8 cellular contexts compared by ENCODE assay signal in genomic region chr1:183634429-183635065, GRCh38. TPM values are rescaled to one million over a fixed set of nuclear protein-coding genes. Genes with fewer than 3 reads are reported as not detected.
DNase-seq lines count a peak whose midpoint lies in the region; ATAC-seq, FAIRE-seq and TF ChIP-seq lines count a peak whose summit lies in the region.

No MANE protein-coding gene starts in this region.

- H3K9ac ChIP-seq in GM12878 (ENCODE audit: control insufficient read depth, insufficient read depth, low read length), result peak overlapping the region; percentile 98

- H3K36me3 ChIP-seq in HEK293 (ENCODE audit: control insufficient read depth in 2 of 2, insufficient read depth in 1 of 2, low read length in 2 of 2) (peaks cover 7 to 18% of the 10 kb centered on the region in 2 experiments; a peak in 2 of 3 replicates), GM12878 (ENCODE audit: control insufficient read depth in 2 of 2, insufficient read depth in 2 of 2, low read length in 1 of 2) (peaks cover 0 to 11% of the 10 kb centered on the region in 2 experiments; a peak in 3 of 4 replicates), mesodermal cell (ENCODE audit: control insufficient read depth, insufficient read depth, low read length) (peaks cover 29% of the 10 kb centered on the region)

- TSS peak; percentile 61 for BruUV-seq in GM12878 (replicated peaks; lab: Mats Ljungman, UMichigan)

- H3K27me3 ChIP-seq in GM12878 (replicated peaks in 1 of 2; ENCODE audit: control insufficient read depth in 2 of 2, insufficient read depth in 2 of 2, low read length in 1 of 2), result no peaks in the 10 kb centered on the region

- TF ChIP-seq EP300 in A549 (IDR thresholded peaks at IDR 0.05) (no peak), GM12878 (IDR thresholded peaks at IDR 0.05; ENCODE audit: borderline replicate concordance in 1 of 2, control insufficient read depth in 1 of 2, low read depth in 2 of 2, low read length in 2 of 2) (no peak)

- RAD21 ChIA-PET in GM12878 (lab: Charles Lee; ENCODE audit: unreplicated experiment), result interaction anchor here (0.6 to 5.5 kb wide), 17 partner anchors 10 to 321 kb away, joined by 3 to 56 read pairs (median 5); partner anchors contain the start of genes APOBEC4 and NCF2

- peaks cover 68% of the 10 kb centered on the region for H3K79me2 ChIP-seq in GM12878 (ENCODE audit: control insufficient read depth, insufficient read depth, low read length)

- TF ChIP-seq CTCF in A549 (IDR thresholded peaks at IDR 0.05) (no peak), HEK293 (tag by site-specific recombination; IDR thresholded peaks at IDR 0.05) (no peak), GM12878 (IDR thresholded peaks at IDR 0.05 in 2 of 3, conservative IDR thresholded peaks at IDR 0.05 in 1 of 3; ENCODE audit: control insufficient read depth in 2 of 3, extremely low read depth in 1 of 3, insufficient read depth in 1 of 3, low read depth in 3 of 3, low read length in 3 of 3) (no peak)

- H3K9me3 ChIP-seq in A549, result no peaks in the 10 kb centered on the region
- H3K9me3 ChIP-seq in HEK293 (ENCODE audit: control insufficient read depth, insufficient read depth, low read depth, low read length), result no peaks in the 10 kb centered on the region
- no peaks in the 10 kb centered on the region for H3K9me3 ChIP-seq in GM12878 (replicated peaks; ENCODE audit: control insufficient read depth, insufficient read depth, low read length)
- no peaks in the 10 kb centered on the region for H3K9me3 ChIP-seq in mesodermal cell (ENCODE audit: control insufficient read depth, low read length)

- FAIRE-seq in A549 (lab: Jason Lieb, UNC) (no peak), GM12878 (lab: Jason Lieb, UNC) (no peak)

- H3K4me2 ChIP-seq in A549 (peak overlapping the region; percentile 87), GM12878 (ENCODE audit: control insufficient read depth, insufficient read depth) (peak overlapping the region; percentile 81)

- TF ChIP-seq RAD21 in A549 (conservative IDR thresholded peaks at IDR 0.05 in 1 of 2, IDR thresholded peaks at IDR 0.05 in 1 of 2), result no peak
- TF ChIP-seq RAD21 in GM12878 (IDR thresholded peaks at IDR 0.05; ENCODE audit: insufficient read depth, low read depth, low read length), result no peak

- in situ Hi-C loops in GM12878 (cut with MboI), result no loop called here

- peak overlapping the region; percentile 96 for H3K4me3 ChIP-seq in A549
- peak overlapping the region; percentile 86 for H3K4me3 ChIP-seq in HEK293 (ENCODE audit: low read depth, low read length)
- peak overlapping the region; percentile 88 for H3K4me3 ChIP-seq in GM12878
- peak overlapping the region; percentile 79 for H3K4me3 ChIP-seq in mesodermal cell (ENCODE audit: extremely low read depth, insufficient read depth, low read length, poor library complexity, severe bottlenecking)

- CTCF ChIA-PET in A549 (lab: Yijun Ruan, JAX), result interaction anchor here (1.0 to 4.0 kb wide), 8 partner anchors 7 to 281 kb away, joined by 3 to 21 read pairs (median 4); partner anchors contain the start of gene APOBEC4
- CTCF ChIA-PET in HEK293 (lab: Yijun Ruan, JAX), result interaction anchor here (0.6 to 1.6 kb wide), 6 partner anchors 8 to 672 kb away, joined by 3 to 6 read pairs (median 4); no protein-coding TSS in a partner anchor
- CTCF ChIA-PET in GM12878 (lab: Yijun Ruan, JAX), result interaction anchor here (0.9 to 5.8 kb wide), 17 partner anchors 8 to 1005 kb away, joined by 3 to 81 read pairs (median 4); partner anchors contain the start of gene APOBEC4

- H3K27ac ChIP-seq in A549 (peak overlapping the region; percentile 98), HEK293 (ENCODE audit: extremely low read depth, low read depth, low read length) (peak overlapping the region; percentile 59), GM12878 (ENCODE audit: control insufficient read depth, insufficient read depth) (peak overlapping the region; percentile 96), mesodermal cell (ENCODE audit: low read depth, low read length, severe bottlenecking) (peak overlapping the region; percentile 54), caudate nucleus (ENCODE audit: low read depth, low read length) (no peak overlapping the region)

- H3K4me1 ChIP-seq in A549 (peaks cover 30% of the 10 kb centered on the region), HEK293 (ENCODE audit: control insufficient read depth, insufficient read depth, low read length) (peaks cover 14% of the 10 kb centered on the region; the same call in 1 of the 2 replicates), GM12878 (ENCODE audit: control insufficient read depth, insufficient read depth, low read length) (0 out of 2 replicates have a peak, but pooled peaks cover 3% of the 10 kb centered on the region), mesodermal cell (ENCODE audit: control insufficient read depth, insufficient read depth, low read length, poor library complexity, severe bottlenecking) (peaks cover 15% of the 10 kb centered on the region)

- WGBS in A549 (ENCODE audit: missing lambda C conversion rate), result under 1% methylated on average over 10 of the region's 10 CpGs
- WGBS in GM12878 (ENCODE audit: insufficient coverage, insufficient replicate concordance, low lambda C conversion rate, missing lambda C conversion rate), result under 1% methylated on average over 10 of the region's 10 CpGs
- 0% methylated on average over 4 of the region's 10 CpGs; no CpG with 5 or more reads in 1 of the 2 experiments for WGBS in mesodermal cell (ENCODE audit: insufficient coverage in 2 of 2), 2 experiments

- SMC1A ChIA-PET in GM12878 (lab: Charles Lee; ENCODE audit: uncharacterized antibody, unreplicated experiment), result interaction anchor here (0.7 to 6.6 kb wide), 19 partner anchors 9 to 417 kb away, joined by 3 to 70 read pairs (median 6); partner anchors contain the start of genes APOBEC4, NCF2 and TSEN15

- DNase-seq in A549 (ENCODE audit: low read depth in 1 of 2, low spot score in 1 of 2) (no peak), GM12878 (ENCODE audit: low read depth, low spot score) (no peak), superior temporal gyrus (ENCODE audit: extremely low spot score) (no peak), caudate nucleus (lab: John Stamatoyannopoulos, UW) (no peak), D341Med (ENCODE audit: low spot score) (no peak), NCI-H2196 (lab: John Stamatoyannopoulos, UW; ENCODE audit: unreplicated experiment) (no peak)

- no peaks in the 10 kb centered on the region for H4K20me1 ChIP-seq in GM12878 (ENCODE audit: control insufficient read depth, insufficient read depth)

- TF ChIP-seq POLR2A in A549 (IDR thresholded peaks at IDR 0.05; ENCODE audit: low read length) (no peak), GM12878 (IDR thresholded peaks at IDR 0.05; ENCODE audit: low read depth, low read length) (no peak)

- no peak for ATAC-seq in A549
- no peak for ATAC-seq in GM12878

- intact Hi-C loops in GM12878 (cut with micrococcal nuclease; ENCODE audit: unreplicated experiment), result loop anchor here (1.0 to 5.0 kb wide), 2 partner anchors 30 to 278 kb away; no protein-coding TSS in a partner anchor

- POLR2A ChIA-PET in A549 (lab: Yijun Ruan, JAX), result interaction anchor here (0.6 to 1.0 kb wide), 7 partner anchors 9 to 425 kb away, joined by 3 to 7 read pairs (median 4); no protein-coding TSS in a partner anchor
- POLR2A ChIA-PET in HEK293 (lab: Yijun Ruan, JAX), result interaction anchor here (0.6 to 1.5 kb wide), 4 partner anchors 162 to 1427 kb away, joined by 3 to 4 read pairs (median 4); partner anchors contain the start of genes SMG7 and TSEN15
- POLR2A ChIA-PET in GM12878 (lab: Charles Lee), result interaction anchor here (0.6 to 3.9 kb wide), 17 partner anchors 8 to 1242 kb away, joined by 3 to 27 read pairs (median 5); partner anchors contain the start of genes APOBEC4 and NCF2

- H2AFZ ChIP-seq in GM12878 (ENCODE audit: control insufficient read depth, low read depth, low read length), result no peak overlapping the region

RNA-seq across cellular contexts. Expression of gene ARPC5, which starts 1.0 kb away (rescaled TPM):
- polyA plus RNA-seq in A549 (2011; rRNA removed), result 147 and 189 TPM in 2 replicates
- polyA plus RNA-seq in A549 (2012; cell fraction: cytosol; rRNA removed), result 37.2 and 44.0 TPM in 2 replicates
- polyA plus RNA-seq in A549 (2012; cell fraction: nucleus; rRNA removed), result 9.9 and 21.1 TPM in 2 replicates
- 180 to 207 TPM (median 198 TPM) in 3 replicates for polyA plus RNA-seq in A549 (2017; fragmentation: RNase III; extraction: RNeasy Plus Mini Kit Qiagen cat#74134 plus additional on column Dnase treatment)
- polyA minus RNA-seq in A549 (2011; rRNA and poly(A)+ RNA removed), result 52.7 and 59.0 TPM in 2 replicates
- total RNA-seq in GM12878 (2013; cell fraction: nucleolus; rRNA removed), result 63.2 and 67.3 TPM in 2 replicates
- 306 and 348 TPM in 2 replicates for total RNA-seq in GM12878 (2014; rRNA removed)
- total RNA-seq in GM12878 (2014; rRNA removed; fragmentation: Illumina TruSeq; extraction: Trizol), result 313 and 325 TPM in 2 replicates
- total RNA-seq in GM12878 (2021), result 281 and 291 TPM in 2 replicates
- 98.1 TPM for polyA plus RNA-seq in GM12878 (2011; ENCODE audit: low read depth)
- 469 and 611 TPM in 2 replicates for polyA plus RNA-seq in GM12878 (2011; rRNA removed)
- polyA plus RNA-seq in GM12878 (2011; cell fraction: cytosol; rRNA removed), result 138 and 175 TPM in 2 replicates
- 86.4 and 101 TPM in 2 replicates for polyA plus RNA-seq in GM12878 (2011; cell fraction: nucleus; rRNA removed)
- 217 and 241 TPM in 2 replicates for polyA plus RNA-seq in GM12878 (2012)
- 296 and 313 TPM in 2 replicates for polyA plus RNA-seq in GM12878 (2014; fragmentation: Illumina TruSeq; extraction: Trizol)
- polyA plus RNA-seq in GM12878 (2014; fragmentation: Nextera tagmentation; extraction: Ambion mirVana), result 100 to 1,000 TPM; 246 to 274 TPM
- polyA plus RNA-seq in GM12878 (2014; rRNA removed), result 238 and 284 TPM in 2 replicates
- 100 to 1,000 TPM; 752 to 784 TPM for polyA plus RNA-seq in GM12878 (2016; fragmentation: Nextera tagmentation; extraction: Ambion mirVana)
- polyA minus RNA-seq in GM12878 (2011; rRNA and poly(A)+ RNA removed), result 90.1 and 117 TPM in 2 replicates
- 118 and 126 TPM in 2 replicates for polyA minus RNA-seq in GM12878 (2011; cell fraction: cytosol; rRNA and poly(A)+ RNA removed)
- polyA minus RNA-seq in GM12878 (2011; cell fraction: nucleus; rRNA and poly(A)+ RNA removed), result 47.9 and 94.0 TPM in 2 replicates
- polyA plus RNA-seq in mesodermal cell (2013, experiment 1 of 2), result 169 TPM
- polyA plus RNA-seq in mesodermal cell (2013, experiment 2 of 2), result 166 TPM

RNA-seq across cellular contexts. Expression of gene APOBEC4, which starts 18.6 kb away (rescaled TPM):
- polyA plus RNA-seq in A549 (2011; rRNA removed), result not detected in 2 replicates
- not detected in 2 replicates for polyA plus RNA-seq in A549 (2012; cell fraction: cytosol; rRNA removed)
- polyA plus RNA-seq in A549 (2012; cell fraction: nucleus; rRNA removed), result not detected in 2 replicates
- not detected in 3 replicates for polyA plus RNA-seq in A549 (2017; fragmentation: RNase III; extraction: RNeasy Plus Mini Kit Qiagen cat#74134 plus additional on column Dnase treatment)
- polyA minus RNA-seq in A549 (2011; rRNA and poly(A)+ RNA removed), result not detected in 2 replicates
- not detected in 2 replicates for total RNA-seq in GM12878 (2013; cell fraction: nucleolus; rRNA removed)
- total RNA-seq in GM12878 (2014; rRNA removed), result 0.06 TPM in 1 of 2 replicates, not detected in the other
- total RNA-seq in GM12878 (2014; rRNA removed; fragmentation: Illumina TruSeq; extraction: Trizol), result not detected in 2 replicates
- total RNA-seq in GM12878 (2021), result not detected in 2 replicates
- polyA plus RNA-seq in GM12878 (2011; ENCODE audit: low read depth), result not detected
- polyA plus RNA-seq in GM12878 (2011; rRNA removed), result 0.03 and 0.07 TPM in 2 replicates
- polyA plus RNA-seq in GM12878 (2011; cell fraction: cytosol; rRNA removed), result not detected in 2 replicates
- 0.03 TPM in 1 of 2 replicates, not detected in the other for polyA plus RNA-seq in GM12878 (2011; cell fraction: nucleus; rRNA removed)
- polyA plus RNA-seq in GM12878 (2012), result 0.04 and 0.09 TPM in 2 replicates
- 0.04 and 0.13 TPM in 2 replicates for polyA plus RNA-seq in GM12878 (2014; fragmentation: Illumina TruSeq; extraction: Trizol)
- under 1 TPM in 1 of 2 experiments, not detected in 1; 0.05 TPM for polyA plus RNA-seq in GM12878 (2014; fragmentation: Nextera tagmentation; extraction: Ambion mirVana)
- not detected in 2 replicates for polyA plus RNA-seq in GM12878 (2014; rRNA removed)
- polyA plus RNA-seq in GM12878 (2016; fragmentation: Nextera tagmentation; extraction: Ambion mirVana), result under 1 TPM in 1 of 2 experiments, not detected in 1; 0.25 TPM
- polyA minus RNA-seq in GM12878 (2011; rRNA and poly(A)+ RNA removed), result not detected in 2 replicates
- not detected in 2 replicates for polyA minus RNA-seq in GM12878 (2011; cell fraction: cytosol; rRNA and poly(A)+ RNA removed)
- 0.19 and 0.36 TPM in 2 replicates for polyA minus RNA-seq in GM12878 (2011; cell fraction: nucleus; rRNA and poly(A)+ RNA removed)
- not detected for polyA plus RNA-seq in mesodermal cell (2013, experiment 1 of 2)
- not detected for polyA plus RNA-seq in mesodermal cell (2013, experiment 2 of 2)

RNA-seq across cellular contexts. Expression of gene NCF2, which starts 44.3 kb away (rescaled TPM):
- 4.5 and 5.5 TPM in 2 replicates for polyA plus RNA-seq in A549 (2011; rRNA removed)
- polyA plus RNA-seq in A549 (2012; cell fraction: cytosol; rRNA removed), result 5.2 and 5.9 TPM in 2 replicates
- 4.7 and 7.4 TPM in 2 replicates for polyA plus RNA-seq in A549 (2012; cell fraction: nucleus; rRNA removed)
- 4.6 to 6.2 TPM (median 4.9 TPM) in 3 replicates for polyA plus RNA-seq in A549 (2017; fragmentation: RNase III; extraction: RNeasy Plus Mini Kit Qiagen cat#74134 plus additional on column Dnase treatment)
- 2.7 and 3.6 TPM in 2 replicates for polyA minus RNA-seq in A549 (2011; rRNA and poly(A)+ RNA removed)
- 173 and 175 TPM in 2 replicates for total RNA-seq in GM12878 (2013; cell fraction: nucleolus; rRNA removed)
- total RNA-seq in GM12878 (2014; rRNA removed), result 85.5 and 99.5 TPM in 2 replicates
- total RNA-seq in GM12878 (2014; rRNA removed; fragmentation: Illumina TruSeq; extraction: Trizol), result 95.7 and 98.4 TPM in 2 replicates
- 68.8 and 71.1 TPM in 2 replicates for total RNA-seq in GM12878 (2021)
- polyA plus RNA-seq in GM12878 (2011; ENCODE audit: low read depth), result 19.4 TPM
- 256 and 273 TPM in 2 replicates for polyA plus RNA-seq in GM12878 (2011; rRNA removed)
- 202 and 240 TPM in 2 replicates for polyA plus RNA-seq in GM12878 (2011; cell fraction: cytosol; rRNA removed)
- 192 and 214 TPM in 2 replicates for polyA plus RNA-seq in GM12878 (2011; cell fraction: nucleus; rRNA removed)
- polyA plus RNA-seq in GM12878 (2012), result 24.9 and 29.9 TPM in 2 replicates
- 96.9 and 98.4 TPM in 2 replicates for polyA plus RNA-seq in GM12878 (2014; fragmentation: Illumina TruSeq; extraction: Trizol)
- polyA plus RNA-seq in GM12878 (2014; fragmentation: Nextera tagmentation; extraction: Ambion mirVana), result 10 to 100 TPM; 31.4 to 61.2 TPM
- 82.0 and 91.3 TPM in 2 replicates for polyA plus RNA-seq in GM12878 (2014; rRNA removed)
- 10 to 100 TPM; 43.4 to 49.1 TPM for polyA plus RNA-seq in GM12878 (2016; fragmentation: Nextera tagmentation; extraction: Ambion mirVana)
- 214 and 342 TPM in 2 replicates for polyA minus RNA-seq in GM12878 (2011; rRNA and poly(A)+ RNA removed)
- 62.0 and 76.6 TPM in 2 replicates for polyA minus RNA-seq in GM12878 (2011; cell fraction: cytosol; rRNA and poly(A)+ RNA removed)
- polyA minus RNA-seq in GM12878 (2011; cell fraction: nucleus; rRNA and poly(A)+ RNA removed), result 58.5 and 84.8 TPM in 2 replicates
- polyA plus RNA-seq in mesodermal cell (2013, experiment 1 of 2), result not detected
- not detected for polyA plus RNA-seq in mesodermal cell (2013, experiment 2 of 2)
